Comparison of ENCODE assay signal across 32 cellular contexts in genomic region chr1:195045072-195045471, GRCh38.
"Had no signal": no experiment of that assay in that cellular context is flagged by ENCODE, and none has a peak within 500 bp of the region (broad histone marks: within the 10 kb centered on the region; RNA-seq: fewer than 3 reads in every experiment).

No MANE protein-coding gene starts in this region.

- H3K36me3 ChIP-seq: brain microvascular endothelial cell, breast epithelium, WERI-Rb-1 had no signal

- ATAC-seq: activated CD4-positive, alpha-beta T cell treated with anti-CD3 and anti-CD28 coated beads for 36 hours; activated CD4-positive, CD25-positive, alpha-beta regulatory T cell treated with anti-CD3 and anti-CD28 coated beads, Interleukin-2, amount 50 U/mL, for 24 hours; activated CD8-positive, alpha-beta memory T cell treated with anti-CD3 and anti-CD28 coated beads, Interleukin-2, amount 10 ng/mL, durations not matched to agents 7 days and 5 days; activated CD8-positive, alpha-beta T cell treated with anti-CD3 and anti-CD28 coated beads, Interleukin-2, amount 10 ng/mL, durations not matched to agents 7 days and 5 days; activated naive CD8-positive, alpha-beta T cell treated with anti-CD3 and anti-CD28 coated beads, Interleukin-2, amount 50 U/mL, for 24 hours; body of pancreas; WTC11 had no signal

- H3K27me3 ChIP-seq: body of pancreas, brain microvascular endothelial cell, breast epithelium had no signal

- H3K27ac ChIP-seq: body of pancreas, brain microvascular endothelial cell, breast epithelium, WERI-Rb-1 had no signal

- H3K4me1 ChIP-seq: body of pancreas, breast epithelium had no signal

- H3K4me3 ChIP-seq: body of pancreas, breast epithelium had no signal

- FAIRE-seq: astrocyte had no signal

- H3K9me3 ChIP-seq: body of pancreas, breast epithelium had no signal

- DNase-seq: activated CD4-positive, alpha-beta memory T cell treated with anti-CD3 and anti-CD28 coated beads, Interleukin-2, amount 10 ng/mL, durations not matched to agents 7 days and 5 days; activated CD4-positive, alpha-beta T cell treated with anti-CD3 and anti-CD28 coated beads for 1 hour; activated CD4-positive, alpha-beta T cell treated with anti-CD3 and anti-CD28 coated beads for 36 hours; activated CD4-positive, alpha-beta T cell treated with anti-CD3 and anti-CD28 coated beads for 48 hours; activated CD4-positive, alpha-beta T cell treated with anti-CD3 and anti-CD28 coated beads, Interleukin-2, amount 10 ng/mL, durations not matched to agents 7 days and 5 days; activated CD4-positive, alpha-beta T cell treated with anti-CD3 and anti-CD28 coated beads, Interleukin-2, amount 50 U/mL, for 48 hours; activated CD4-positive, CD25-positive, alpha-beta regulatory T cell; activated CD8-positive, alpha-beta memory T cell treated with anti-CD3 and anti-CD28 coated beads for 24 hours; activated CD8-positive, alpha-beta memory T cell treated with anti-CD3 and anti-CD28 coated beads, Interleukin-2, amount 10 ng/mL, durations not matched to agents 7 days and 5 days; activated CD8-positive, alpha-beta memory T cell treated with anti-CD3 and anti-CD28 coated beads, Interleukin-2, amount 50 U/mL, for 48 hours; activated CD8-positive, alpha-beta T cell treated with anti-CD3 and anti-CD28 coated beads, Interleukin-2, amount 10 ng/mL, durations not matched to agents 7 days and 5 days; activated effector memory CD4-positive, alpha-beta T cell treated with Interleukin-2 at 50 U/mL for 16 hours; activated gamma-delta T cell; activated naive CD4-positive, alpha-beta T cell treated with anti-CD3 and anti-CD28 coated beads, Interleukin-2, amount 10 ng/mL, durations not matched to agents 7 days and 5 days; activated naive CD4-positive, alpha-beta T cell treated with Interleukin-2 at 50 U/mL for 16 hours; activated naive CD8-positive, alpha-beta T cell treated with anti-CD3 and anti-CD28 coated beads, Interleukin-2, amount 10 ng/mL, durations not matched to agents 7 days and 5 days; activated naive CD8-positive, alpha-beta T cell treated with anti-CD3 and anti-CD28 coated beads, Interleukin-2, amount 50 U/mL, for 24 hours; activated T-cell treated with anti-CD3 and anti-CD28 coated beads, Interleukin-2, amount 50 U/mL, for 24 hours; activated T-cell treated with anti-CD3 and anti-CD28 coated beads, Interleukin-2, amount 50 U/mL, for 48 hours; amygdala; aorta; body of pancreas; brain microvascular endothelial cell; central memory CD4-positive, alpha-beta T cell; T-helper 1 cell; T-helper 2 cell; T-helper 9 cell; WERI-Rb-1 had no signal
